ENCODE assay signal across 34 cellular contexts in the genomic region with DNA sequence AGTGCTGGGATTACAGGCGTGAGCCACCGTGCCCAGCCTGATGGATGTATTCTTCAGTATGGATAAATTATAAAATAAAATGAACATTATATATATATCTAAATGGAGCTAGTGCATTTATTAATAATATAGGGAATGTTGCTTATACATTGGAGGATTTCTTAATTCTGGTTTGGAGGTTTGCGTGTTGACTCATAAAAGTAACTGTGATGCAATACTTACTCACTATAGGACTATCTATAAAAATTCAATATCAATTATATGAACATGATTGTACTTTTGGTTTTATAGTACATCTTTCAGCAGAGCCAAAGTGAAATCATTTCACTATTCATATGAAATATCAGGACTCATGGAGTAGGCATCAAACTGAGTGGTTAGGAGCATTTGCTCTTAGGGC. TPM values are rescaled to one million over a fixed set of nuclear protein-coding genes. Genes with fewer than 3 reads are reported as not detected.
"Had no signal": no experiment of that assay in that cellular context is flagged by ENCODE, and none has a peak within 500 bp of the region (broad histone marks: within the 10 kb centered on the region; RNA-seq: fewer than 3 reads in every experiment).

No MANE protein-coding gene starts in this region.

- H3K4me1 ChIP-seq: ascending aorta, prostate gland, upper lobe of right lung had no signal

- H3K4me2 ChIP-seq: smooth muscle cell had no signal

- DNase-seq: activated CD4-positive, alpha-beta memory T cell treated with anti-CD3 and anti-CD28 coated beads for 36 hours; activated CD4-positive, alpha-beta T cell treated with anti-CD3 and anti-CD28 coated beads, Interleukin-2, amount 10 ng/mL, durations not matched to agents 24 days and 14 days; activated CD4-positive, CD25-positive, alpha-beta regulatory T cell treated with anti-CD3 and anti-CD28 coated beads, Interleukin-2, amount 50 U/mL, for 72 hours; activated CD8-positive, alpha-beta memory T cell treated with anti-CD3 and anti-CD28 coated beads, Interleukin-2, amount 50 U/mL, for 4 hours; activated effector memory CD4-positive, alpha-beta T cell treated with anti-CD3 and anti-CD28 coated beads, Interleukin-2, amount 50 U/mL, for 16 hours; activated naive CD4-positive, alpha-beta T cell treated with anti-CD3 and anti-CD28 coated beads, Interleukin-2, amount 10 ng/mL, durations not matched to agents 7 days and 5 days; activated naive CD8-positive, alpha-beta T cell treated with anti-CD3 and anti-CD28 coated beads, Interleukin-2, amount 10 ng/mL, durations not matched to agents 7 days and 5 days; activated T-cell treated with anti-CD3 and anti-CD28 coated beads, Interleukin-2, amount 50 U/mL, for 1 hour; central memory CD4-positive, alpha-beta T cell; endodermal cell; esophagus squamous epithelium; gastrocnemius medialis; glutamatergic neuron; islet precursor cell; left colon; midbrain; naive thymus-derived CD4-positive, alpha-beta T cell; ovary; retina; stimulated activated CD4-positive, alpha-beta T cell treated with anti-CD3 and anti-CD28 coated beads, Interleukin-1b, Interleukin-23, amount 100 ng/mL, for 48 hours; stimulated activated naive B cell treated with anti-CD40 and anti-IgM and Interleukin-4, amounts not matched to agents 10 μg/mL and 1 μg/mL and 100 μg/mL, for 72 hours; T-helper 17 cell; T1000; tibial artery; upper lobe of right lung had no signal

- H3K27ac Mint-ChIP-seq: activated CD4-positive, alpha-beta memory T cell treated with anti-CD3 and anti-CD28 coated beads for 36 hours; activated CD4-positive, alpha-beta T cell treated with anti-CD3 and anti-CD28 coated beads, Interleukin-2, amount 10 ng/mL, durations not matched to agents 24 days and 14 days; activated naive CD4-positive, alpha-beta T cell treated with anti-CD3 and anti-CD28 coated beads, Interleukin-2, amount 10 ng/mL, durations not matched to agents 7 days and 5 days; activated naive CD8-positive, alpha-beta T cell treated with anti-CD3 and anti-CD28 coated beads, Interleukin-2, amount 10 ng/mL, durations not matched to agents 7 days and 5 days; activated T-helper 1 cell treated with anti-CD3 and anti-CD28 coated beads, Interleukin-12 subunit alpha, Interleukin-12 subunit beta, Interleukin-2, Interleukin-4 antibody, amounts not matched to agents 30 ng/mL and 10 ng/mL and 1 ng/mL, durations not matched to agents 14 hours and 24 hours and 36 hours; brain; dendritic cell treated with granulocyte-macrophage colony-stimulating factor and Interleukin-4, amounts not matched to agents 40 ng/mL and 50 ng/mL, for 4 days; endodermal cell; stimulated activated naive B cell treated with anti-CD40 and anti-IgM and Interleukin-4, amounts not matched to agents 10 μg/mL and 1 μg/mL and 100 μg/mL, for 72 hours; T-helper 17 cell had no signal

- H3K4me3 Mint-ChIP-seq: activated CD4-positive, alpha-beta memory T cell treated with anti-CD3 and anti-CD28 coated beads for 36 hours; activated CD4-positive, alpha-beta T cell treated with anti-CD3 and anti-CD28 coated beads, Interleukin-2, amount 10 ng/mL, durations not matched to agents 24 days and 14 days; activated naive CD4-positive, alpha-beta T cell treated with anti-CD3 and anti-CD28 coated beads, Interleukin-2, amount 10 ng/mL, durations not matched to agents 7 days and 5 days; activated naive CD8-positive, alpha-beta T cell treated with anti-CD3 and anti-CD28 coated beads, Interleukin-2, amount 10 ng/mL, durations not matched to agents 7 days and 5 days; activated T-helper 1 cell treated with anti-CD3 and anti-CD28 coated beads, Interleukin-12 subunit alpha, Interleukin-12 subunit beta, Interleukin-2, Interleukin-4 antibody, amounts not matched to agents 30 ng/mL and 10 ng/mL and 1 ng/mL, durations not matched to agents 14 hours and 24 hours and 36 hours; brain; dendritic cell treated with granulocyte-macrophage colony-stimulating factor and Interleukin-4, amounts not matched to agents 40 ng/mL and 50 ng/mL, for 4 days; endodermal cell; naive thymus-derived CD4-positive, alpha-beta T cell; stimulated activated naive B cell treated with anti-CD40 and anti-IgM and Interleukin-4, amounts not matched to agents 10 μg/mL and 1 μg/mL and 100 μg/mL, for 72 hours; T-helper 17 cell had no signal

- H3K4me1 Mint-ChIP-seq: endodermal cell; stimulated activated naive B cell treated with anti-CD40 and anti-IgM and Interleukin-4, amounts not matched to agents 10 μg/mL and 1 μg/mL and 100 μg/mL, for 72 hours had no signal

- H3K27me3 ChIP-seq: ascending aorta, esophagus squamous epithelium, ovary, suprapubic skin, tibial artery, upper lobe of right lung had no signal

- H3K36me3 ChIP-seq: ascending aorta, esophagus squamous epithelium, gastrocnemius medialis, ovary, prostate gland, suprapubic skin, tibial artery, upper lobe of right lung had no signal

- H3K9me3 ChIP-seq: ascending aorta, esophagus squamous epithelium, gastrocnemius medialis, ovary, prostate gland, suprapubic skin, tibial artery, upper lobe of right lung had no signal

- H3K27ac ChIP-seq: ascending aorta, esophagus squamous epithelium, gastrocnemius medialis, ovary, prostate gland, suprapubic skin, tibial artery, upper lobe of right lung had no signal

- H3K36me3 Mint-ChIP-seq: activated CD4-positive, alpha-beta memory T cell treated with anti-CD3 and anti-CD28 coated beads for 36 hours; activated naive CD4-positive, alpha-beta T cell treated with anti-CD3 and anti-CD28 coated beads, Interleukin-2, amount 10 ng/mL, durations not matched to agents 7 days and 5 days; activated naive CD8-positive, alpha-beta T cell treated with anti-CD3 and anti-CD28 coated beads, Interleukin-2, amount 10 ng/mL, durations not matched to agents 7 days and 5 days; brain; naive thymus-derived CD4-positive, alpha-beta T cell had no signal

- H3K27me3 Mint-ChIP-seq: stimulated activated naive B cell treated with anti-CD40 and anti-IgM and Interleukin-4, amounts not matched to agents 10 μg/mL and 1 μg/mL and 100 μg/mL, for 72 hours; T-helper 17 cell had no signal

- H3K9me3 Mint-ChIP-seq: activated CD4-positive, alpha-beta memory T cell treated with anti-CD3 and anti-CD28 coated beads for 36 hours; activated naive CD4-positive, alpha-beta T cell treated with anti-CD3 and anti-CD28 coated beads, Interleukin-2, amount 10 ng/mL, durations not matched to agents 7 days and 5 days; activated T-helper 1 cell treated with anti-CD3 and anti-CD28 coated beads, Interleukin-12 subunit alpha, Interleukin-12 subunit beta, Interleukin-2, Interleukin-4 antibody, amounts not matched to agents 30 ng/mL and 10 ng/mL and 1 ng/mL, durations not matched to agents 14 hours and 24 hours and 36 hours; brain; dendritic cell treated with granulocyte-macrophage colony-stimulating factor and Interleukin-4, amounts not matched to agents 40 ng/mL and 50 ng/mL, for 4 days; endodermal cell; naive thymus-derived CD4-positive, alpha-beta T cell; stimulated activated naive B cell treated with anti-CD40 and anti-IgM and Interleukin-4, amounts not matched to agents 10 μg/mL and 1 μg/mL and 100 μg/mL, for 72 hours had no signal

- H3K4me3 ChIP-seq: ascending aorta, esophagus squamous epithelium, gastrocnemius medialis, ovary, prostate gland, smooth muscle cell, suprapubic skin, tibial artery, upper lobe of right lung had no signal

RNA-seq across cellular contexts. Expression of a gene that starts 3.2 kb away (rescaled TPM):
- total RNA-seq: liver had no signal
- polyA plus RNA-seq: neural cell had no signal
